10 cellular contexts compared by ENCODE assay signal in the genomic region with DNA sequence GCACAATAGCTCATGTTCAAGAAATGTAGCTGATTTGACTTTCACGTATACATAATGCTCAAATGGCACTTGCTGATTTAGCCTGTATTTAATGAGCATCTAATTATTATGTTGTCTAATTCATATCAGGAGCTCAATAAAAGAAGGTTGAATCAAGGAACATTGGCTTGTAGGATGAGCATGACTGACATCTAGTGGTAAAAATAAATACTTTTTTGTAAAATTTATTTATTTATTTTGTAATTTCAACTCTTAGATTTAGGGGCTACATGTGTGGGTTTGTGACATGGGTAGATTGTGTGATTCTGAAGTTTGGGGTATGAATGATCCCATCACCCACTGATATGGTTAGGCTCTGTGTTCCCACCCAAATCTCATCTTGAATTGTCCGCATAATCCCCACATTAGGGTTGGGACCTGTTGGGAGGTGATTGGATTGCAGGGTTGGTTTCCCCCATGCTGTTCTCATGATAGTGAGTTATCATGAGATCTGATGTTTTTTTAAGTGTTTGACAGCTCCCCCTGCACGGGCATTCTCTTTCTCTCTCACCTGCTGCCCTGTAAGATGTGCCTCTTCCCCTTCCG. TPM values are rescaled to one million over a fixed set of nuclear protein-coding genes. Genes with fewer than 3 reads are reported as not detected.
A peak's percentile ranks its signal among the peaks of the same experiment; 100 is the strongest.
DNase-seq lines count a peak whose midpoint lies in the region; ATAC-seq and TF ChIP-seq lines count a peak whose summit lies in the region.
"Had no signal": no experiment of that assay in that cellular context is flagged by ENCODE, and none has a peak within 500 bp of the region (broad histone marks: within the 10 kb centered on the region; RNA-seq: fewer than 3 reads in every experiment).

No MANE protein-coding gene starts in this region.

- no peak overlapping the region for H3K4me2 ChIP-seq in GM23248 (ENCODE audit: unreplicated experiment)

- no peaks in the 10 kb centered on the region for H3K9me3 ChIP-seq in GM23248 (ENCODE audit: low read depth)
- H3K9me3 ChIP-seq in RWPE2 (ENCODE audit: severe bottlenecking) = no peaks in the 10 kb centered on the region
- no peaks in the 10 kb centered on the region for H3K9me3 ChIP-seq in MG63

- ATAC-seq in RWPE2 (ENCODE audit: low read depth) (no peak), GM19328 (IDR thresholded peaks at IDR 0.05; ENCODE audit: unreplicated experiment) (no peak), HG03196 (IDR thresholded peaks at IDR 0.05; ENCODE audit: unreplicated experiment) (no peak), GM18498 (IDR thresholded peaks at IDR 0.05; ENCODE audit: unreplicated experiment) (no peak)

- H3K79me2 ChIP-seq in GM23248 (ENCODE audit: insufficient read depth) = no peaks in the 10 kb centered on the region

- H3K27ac ChIP-seq in GM23248 = no peak overlapping the region
- H3K27ac ChIP-seq in RWPE2 (ENCODE audit: poor library complexity, severe bottlenecking) = no peak overlapping the region

- no peaks in the 10 kb centered on the region for H4K20me1 ChIP-seq in GM23248 (ENCODE audit: insufficient read depth)

- in situ Hi-C loops in GM23248 (cut with MboI) = no loop called here

- no peak overlapping the region for H3K9ac ChIP-seq in GM23248

- H3K4me1 ChIP-seq in GM23248 (ENCODE audit: insufficient read depth) (no peaks in the 10 kb centered on the region), RWPE2 (ENCODE audit: insufficient read depth, poor library complexity, severe bottlenecking) (no peaks in the 10 kb centered on the region)

- 33 to 37% methylated on average over 4 of the region's 4 CpGs for WGBS in GM23248 (ENCODE audit: low coverage in 1 of 2, low lambda C conversion rate in 2 of 2, missing lambda C conversion rate in 2 of 2), 2 experiments

- TF ChIP-seq CTCF in AG10803 (conservative IDR thresholded peaks at IDR 0.05; ENCODE audit: low read length) (peak; percentile 54), RWPE2 (IDR thresholded peaks at IDR 0.05; ENCODE audit: poor library complexity, severe bottlenecking) (peak; percentile 74)

- peak; percentile 9 for DNase-seq in AG10803 (ENCODE audit: low read depth)
- DNase-seq in GM23248 = peak; percentile 34
- DNase-seq in RWPE2 (ENCODE audit: low spot score) = no peak
- peak; percentile 1 for DNase-seq in glomerular visceral epithelial cell (ENCODE audit: extremely low spot score)
- DNase-seq in MG63 = no peak
- DNase-seq: activated CD4-positive, alpha-beta T cell treated with anti-CD3 and anti-CD28 coated beads, Interleukin-2, amount 50 U/mL, for 4 hours had no signal

- H3K9me2 ChIP-seq in GM23248 (ENCODE audit: insufficient read depth) = no peaks in the 10 kb centered on the region

- H3K27me3 ChIP-seq in GM23248 (replicated peaks; ENCODE audit: insufficient read depth) = no peaks in the 10 kb centered on the region
- no peaks in the 10 kb centered on the region for H3K27me3 ChIP-seq in RWPE2 (ENCODE audit: insufficient read depth, poor library complexity, severe bottlenecking)
- no peaks in the 10 kb centered on the region; the same call in 1 of the 2 replicates for H3K27me3 ChIP-seq in MG63

- H3K4me3 ChIP-seq in AG10803 (ENCODE audit: low read length) = no peak overlapping the region
- H3K4me3 ChIP-seq in GM23248 = no peak overlapping the region
- H3K4me3 ChIP-seq in RWPE2 (ENCODE audit: severe bottlenecking) = no peak overlapping the region
- H3K4me3 ChIP-seq in MG63 = no peak overlapping the region

- no peaks in the 10 kb centered on the region for H3F3A ChIP-seq in GM23248 (ENCODE audit: insufficient read depth)

- H3K36me3 ChIP-seq in GM23248 (ENCODE audit: low read depth) = no peaks in the 10 kb centered on the region
- H3K36me3 ChIP-seq in RWPE2 (ENCODE audit: low read depth) = no peaks in the 10 kb centered on the region
- no peaks in the 10 kb centered on the region for H3K36me3 ChIP-seq in MG63

- H2AFZ ChIP-seq in GM23248 = no peak overlapping the region

RNA-seq across cellular contexts. Expression of a gene that starts 1.7 kb away (rescaled TPM):
- total RNA-seq in GM23248 (2014; rRNA removed; shearing (Covaris generic)) = not detected in 2 replicates
- polyA plus RNA-seq in GM23248 (2016; fragmentation: Nextera tagmentation; extraction: Ambion mirVana) = not detected in 2 replicates
- total RNA-seq in MG63 (2014; rRNA removed; shearing (Covaris generic); ENCODE audit: low replicate concordance) = not detected in 2 replicates
- total RNA-seq: urinary bladder had no signal
- polyA plus RNA-seq: urinary bladder had no signal

RNA-seq across cellular contexts. Expression of a gene that starts 10.9 kb away (rescaled TPM):
- total RNA-seq in GM23248 (2014; rRNA removed; shearing (Covaris generic)) = not detected in 2 replicates
- not detected in 2 replicates for polyA plus RNA-seq in GM23248 (2016; fragmentation: Nextera tagmentation; extraction: Ambion mirVana)
- not detected in 2 replicates for total RNA-seq in MG63 (2014; rRNA removed; shearing (Covaris generic); ENCODE audit: low replicate concordance)
- total RNA-seq: urinary bladder had no signal
- polyA plus RNA-seq: urinary bladder had no signal

RNA-seq across cellular contexts. Expression of a gene that starts 33.8 kb away (rescaled TPM):
- not detected in 2 replicates for total RNA-seq in GM23248 (2014; rRNA removed; shearing (Covaris generic))
- not detected in 2 replicates for polyA plus RNA-seq in GM23248 (2016; fragmentation: Nextera tagmentation; extraction: Ambion mirVana)
- not detected in 2 replicates for total RNA-seq in MG63 (2014; rRNA removed; shearing (Covaris generic); ENCODE audit: low replicate concordance)
- total RNA-seq: urinary bladder had no signal
- polyA plus RNA-seq: urinary bladder had no signal

RNA-seq across cellular contexts. Expression of a gene that starts 49.6 kb away (rescaled TPM):
- not detected in 2 replicates for total RNA-seq in GM23248 (2014; rRNA removed; shearing (Covaris generic))
- not detected in 2 replicates for polyA plus RNA-seq in GM23248 (2016; fragmentation: Nextera tagmentation; extraction: Ambion mirVana)
- total RNA-seq in MG63 (2014; rRNA removed; shearing (Covaris generic); ENCODE audit: low replicate concordance) = not detected in 2 replicates
- total RNA-seq: urinary bladder had no signal
- polyA plus RNA-seq: urinary bladder had no signal

RNA-seq across cellular contexts. Expression of a gene that starts 50.7 kb away (rescaled TPM):
- not detected in 2 replicates for total RNA-seq in GM23248 (2014; rRNA removed; shearing (Covaris generic))
- not detected in 2 replicates for polyA plus RNA-seq in GM23248 (2016; fragmentation: Nextera tagmentation; extraction: Ambion mirVana)
- total RNA-seq in MG63 (2014; rRNA removed; shearing (Covaris generic); ENCODE audit: low replicate concordance) = not detected in 2 replicates
- total RNA-seq: urinary bladder had no signal
- polyA plus RNA-seq: urinary bladder had no signal

Comparison
In these comparisons a context has a peak if more than half of its experiments do, and no peak if none do; other contexts are left out.
1. DNase-seq: peak in AG10803 (single experiment), GM23248 (single experiment) and glomerular visceral epithelial cell (single experiment); none in RWPE2 (single experiment) and MG63 (single experiment).